Comparison of ENCODE assay signal across 23 cellular contexts in the genomic region with DNA sequence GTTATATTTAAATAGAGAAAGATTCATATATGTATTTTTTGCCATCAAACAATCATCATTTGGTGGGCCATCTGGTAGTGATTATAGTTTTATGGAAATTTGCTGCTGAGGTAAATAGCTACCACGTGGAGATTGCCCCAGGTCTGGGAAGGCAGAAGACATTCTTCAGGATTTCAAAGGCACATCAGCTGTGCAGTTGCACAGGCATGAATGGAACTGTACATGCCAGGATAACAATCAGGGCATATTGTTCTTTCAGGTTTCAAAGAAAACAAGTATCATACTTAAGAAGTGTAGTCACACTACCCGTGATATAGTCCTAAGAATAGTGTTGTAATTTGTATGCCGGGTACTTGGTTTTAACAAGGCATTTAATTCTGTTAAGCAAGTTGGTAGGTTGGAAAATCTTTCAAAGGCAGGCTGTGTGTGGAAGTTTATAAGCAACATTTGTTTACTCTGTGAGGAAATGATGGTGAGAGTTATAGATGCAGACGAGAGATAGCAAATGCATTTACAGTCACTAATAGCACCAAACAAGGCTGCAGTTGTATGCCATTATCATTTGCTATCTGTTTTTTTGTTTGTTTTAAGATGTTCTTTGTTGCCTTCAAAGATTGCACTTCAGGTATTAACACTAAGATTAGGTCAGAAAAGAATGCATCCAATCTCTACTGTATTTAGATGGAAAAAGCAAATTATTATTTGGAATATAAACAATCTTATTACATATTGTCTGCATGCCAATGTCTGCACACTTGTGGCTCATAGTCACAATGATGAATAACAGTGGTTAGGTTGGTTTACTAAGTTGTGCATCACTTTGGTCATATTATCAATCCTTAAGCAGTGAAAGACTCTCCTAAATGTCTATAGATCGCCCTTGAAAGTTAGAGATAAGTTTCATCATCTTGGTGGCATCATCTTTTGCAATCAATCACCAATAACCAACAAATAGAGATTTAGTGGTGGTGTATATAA. TPM values are rescaled to one million over a fixed set of nuclear protein-coding genes. Genes with fewer than 3 reads are reported as not detected.
A peak's percentile ranks its signal among the peaks of the same experiment; 100 is the strongest.
DNase-seq lines count a peak whose midpoint lies in the region; ATAC-seq and TF ChIP-seq lines count a peak whose summit lies in the region.
"Had no signal": no experiment of that assay in that cellular context is flagged by ENCODE, and none has a peak within 500 bp of the region (broad histone marks: within the 10 kb centered on the region; RNA-seq: fewer than 3 reads in every experiment).

No MANE protein-coding gene starts in this region.

- H3K27ac Mint-ChIP-seq in central memory CD8-positive, alpha-beta T cell (ENCODE audit: low read depth), result peak overlapping the region; percentile 1
- H3K27ac Mint-ChIP-seq: activated CD8-positive, alpha-beta T cell treated with anti-CD3 and anti-CD28 coated beads for 36 hours; activated naive CD8-positive, alpha-beta T cell; CD8-positive, alpha-beta T cell; stimulated activated naive B cell treated with anti-CD40 and anti-IgM and Interleukin-4, amounts not matched to agents 10 μg/mL and 1 μg/mL and 100 μg/mL, for 72 hours had no signal

- CTCF ChIA-PET in Panc1 (lab: Charles Lee), result no interaction called here

- no peak overlapping the region for H2AFZ ChIP-seq in mesenchymal stem cell (ENCODE audit: low read depth, low read length)

- H3K36me3 Mint-ChIP-seq in central memory CD8-positive, alpha-beta T cell (ENCODE audit: insufficient read depth), result peaks cover 1% of the 10 kb centered on the region
- H3K36me3 Mint-ChIP-seq: CD8-positive, alpha-beta T cell had no signal

- intact Hi-C loops in Panc1 (cut with micrococcal nuclease; ENCODE audit: unreplicated experiment) (loop anchor here (10.0 kb wide), 2 partner anchors 468 to 798 kb away; a partner anchor contains a TSS), prostate gland (cut with DNase I) (loop anchor here (5.0 to 10.0 kb wide), 2 partner anchors 476 to 708 kb away; no protein-coding TSS in a partner anchor), adrenal gland (cut with DNase I) (loop anchor here in 1 of 2 donors (10.0 kb wide), 1 partner anchor 48 kb away; no protein-coding TSS in a partner anchor)

- TF ChIP-seq POLR2A in prostate gland (IDR thresholded peaks at IDR 0.05), result no peak
- no peak for TF ChIP-seq POLR2A in adrenal gland (IDR thresholded peaks at IDR 0.05)

- H3K79me1 ChIP-seq in mesenchymal stem cell (replicated peaks; ENCODE audit: low read length, poor library complexity, severe bottlenecking), result no peaks in the 10 kb centered on the region

- no peaks in the 10 kb centered on the region; the same call in 1 of the 2 replicates for H3K4me1 ChIP-seq in Panc1 (ENCODE audit: control insufficient read depth, insufficient read depth, low read length)
- peaks cover 2% of the 10 kb centered on the region for H3K4me1 ChIP-seq in mesenchymal stem cell (ENCODE audit: control insufficient read depth, insufficient read depth, low read depth, low read length)
- no peaks in the 10 kb centered on the region for H3K4me1 ChIP-seq in prostate gland (replicated peaks)
- no peaks in the 10 kb centered on the region for H3K4me1 ChIP-seq in adrenal gland (replicated peaks in 1 of 2)
- H3K4me1 ChIP-seq: gastrocnemius medialis had no signal

- BruUV-seq in Panc1 (replicated peaks; lab: Mats Ljungman, UMichigan), result no TSS peak

- H3K23ac ChIP-seq in mesenchymal stem cell (ENCODE audit: low read length in 2 of 2), result no peak overlapping the region

- no peak overlapping the region for H2BK15ac ChIP-seq in mesenchymal stem cell (ENCODE audit: low read depth, poor library complexity, severe bottlenecking)

- H3K27ac ChIP-seq in Panc1 (ENCODE audit: low read length), result no peak overlapping the region
- H3K27ac ChIP-seq in mesenchymal stem cell (ENCODE audit: low read length, poor library complexity, severe bottlenecking), result no peak overlapping the region
- no peak overlapping the region for H3K27ac ChIP-seq in prostate gland
- H3K27ac ChIP-seq in adrenal gland, result no peak overlapping the region
- H3K27ac ChIP-seq: gastrocnemius medialis, tibial artery had no signal

- 38% methylated on average over 3 of the region's 5 CpGs for WGBS in mesenchymal stem cell
- 43% methylated on average over 5 of the region's 5 CpGs for WGBS in prostate gland
- 80 to 84% (median 82%) methylated on average over 5 of the region's 5 CpGs for WGBS in adrenal gland, 4 donors

- H3K18ac ChIP-seq in mesenchymal stem cell (ENCODE audit: low read depth in 1 of 2, low read length in 2 of 2), result no peak overlapping the region

- no peak overlapping the region for H4K8ac ChIP-seq in mesenchymal stem cell (ENCODE audit: low read length)

- no peaks in the 10 kb centered on the region for H3K9me3 Mint-ChIP-seq in central memory CD8-positive, alpha-beta T cell
- H3K9me3 Mint-ChIP-seq: activated CD8-positive, alpha-beta T cell treated with anti-CD3 and anti-CD28 coated beads for 36 hours; CD8-positive, alpha-beta T cell; neural crest cell; stimulated activated naive B cell treated with anti-CD40 and anti-IgM and Interleukin-4, amounts not matched to agents 10 μg/mL and 1 μg/mL and 100 μg/mL, for 72 hours had no signal

- no peak overlapping the region for H3K4ac ChIP-seq in mesenchymal stem cell (ENCODE audit: low read depth in 1 of 2, low read length in 2 of 2)

- H3K4me3 ChIP-seq in Panc1 (ENCODE audit: low read depth in 2 of 2, low read length in 2 of 2) (no peak overlapping the region), mesenchymal stem cell (ENCODE audit: insufficient read depth in 1 of 2, low read depth in 1 of 2, low read length in 2 of 2) (no peak overlapping the region), prostate gland (no peak overlapping the region), adrenal gland (no peak overlapping the region)
- H3K4me3 ChIP-seq: gastrocnemius medialis, tibial artery had no signal

- no peaks in the 10 kb centered on the region for H3K27me3 Mint-ChIP-seq in central memory CD8-positive, alpha-beta T cell
- H3K27me3 Mint-ChIP-seq: activated CD8-positive, alpha-beta T cell treated with anti-CD3 and anti-CD28 coated beads for 36 hours; activated naive CD8-positive, alpha-beta T cell; stimulated activated naive B cell treated with anti-CD40 and anti-IgM and Interleukin-4, amounts not matched to agents 10 μg/mL and 1 μg/mL and 100 μg/mL, for 72 hours had no signal

- no peak overlapping the region for H2AK5ac ChIP-seq in mesenchymal stem cell (ENCODE audit: low read length, severe bottlenecking)

- H3K9ac ChIP-seq in mesenchymal stem cell (ENCODE audit: low read length), result no peak overlapping the region

- DNase-seq in EH (ENCODE audit: low read depth) (peak; percentile 20), Panc1 (ENCODE audit: low read depth, low spot score) (no peak), mesenchymal stem cell (peak; percentile 80), prostate gland (ENCODE audit: low spot score) (no peak), adrenal gland (no peak)
- DNase-seq in central memory CD8-positive, alpha-beta T cell (ENCODE audit: low spot score in 2 of 2), result no peak
- DNase-seq in stimulated activated CD4-positive, alpha-beta T cell treated with anti-CD3 and anti-CD28 coated beads, Interleukin-1b, Interleukin-23, amount 100 ng/mL, for 48 hours, result no peak
- DNase-seq: ACHN; activated CD8-positive, alpha-beta T cell treated with anti-CD3 and anti-CD28 coated beads for 36 hours; activated T-cell treated with anti-CD3 and anti-CD28 coated beads, Interleukin-2, amount 50 U/mL, for 48 hours; CD8-positive, alpha-beta T cell; central memory CD4-positive, alpha-beta T cell; effector CD8-positive, alpha-beta T cell; gastrocnemius medialis; left colon; NCI-H187 treated with DMSO at 0.1 percent for 48 hours; NCI-H345; stimulated activated naive B cell treated with anti-CD40 and anti-IgM and Interleukin-4, amounts not matched to agents 10 μg/mL and 1 μg/mL and 100 μg/mL, for 72 hours; T-helper 1 cell; tibial artery had no signal

- POLR2A ChIA-PET in Panc1 (lab: Charles Lee), result no interaction called here

- H2BK5ac ChIP-seq in mesenchymal stem cell (ENCODE audit: low read depth, low read length, poor library complexity, severe bottlenecking), result no peak overlapping the region

- H3K27me3 ChIP-seq in Panc1 (ENCODE audit: control insufficient read depth, insufficient read depth, low read length), result no peaks in the 10 kb centered on the region
- H3K27me3 ChIP-seq in mesenchymal stem cell (ENCODE audit: control insufficient read depth in 1 of 2, insufficient read depth in 1 of 2, low read length in 2 of 2), result no peaks in the 10 kb centered on the region
- H3K27me3 ChIP-seq in prostate gland (replicated peaks; ENCODE audit: insufficient read depth), result no peaks in the 10 kb centered on the region
- H3K27me3 ChIP-seq in adrenal gland, result no peaks in the 10 kb centered on the region
- H3K27me3 ChIP-seq: gastrocnemius medialis, tibial artery had no signal

- H3K36me3 ChIP-seq in Panc1 (ENCODE audit: control insufficient read depth, insufficient read depth, low read length) (no peaks in the 10 kb centered on the region), mesenchymal stem cell (ENCODE audit: control insufficient read depth in 1 of 2, insufficient read depth in 2 of 2, low read depth in 1 of 2, low read length in 2 of 2) (no peaks in the 10 kb centered on the region), prostate gland (no peaks in the 10 kb centered on the region), adrenal gland (replicated peaks in 1 of 2) (no peaks in the 10 kb centered on the region)
- H3K36me3 ChIP-seq: gastrocnemius medialis, tibial artery had no signal

- H3K14ac ChIP-seq in mesenchymal stem cell (ENCODE audit: low read length in 2 of 2), result no peak overlapping the region

- in situ Hi-C loops in Panc1 (cut with HindIII; ENCODE audit: low pct_unique_long_range_greater_than_20kb, low sequenced_read_pairs), result no loop called here

- H3K4me2 ChIP-seq in mesenchymal stem cell (ENCODE audit: low read length, poor library complexity, severe bottlenecking), result no peak overlapping the region

- H3K9me3 ChIP-seq in Panc1 (ENCODE audit: control insufficient read depth, insufficient read depth, low read depth, low read length), result no peaks in the 10 kb centered on the region
- no peaks in the 10 kb centered on the region for H3K9me3 ChIP-seq in mesenchymal stem cell (ENCODE audit: control insufficient read depth, low read length)
- H3K9me3 ChIP-seq in prostate gland, result no peaks in the 10 kb centered on the region
- H3K9me3 ChIP-seq in adrenal gland (replicated peaks in 1 of 3), result no peaks in the 10 kb centered on the region
- H3K9me3 ChIP-seq: gastrocnemius medialis, tibial artery had no signal

- no peak overlapping the region for H4K91ac ChIP-seq in mesenchymal stem cell (ENCODE audit: low read length)

- peaks cover 6% of the 10 kb centered on the region for H3K4me1 Mint-ChIP-seq in central memory CD8-positive, alpha-beta T cell

- H2BK120ac ChIP-seq in mesenchymal stem cell (ENCODE audit: low read depth, low read length), result no peak overlapping the region

- TF ChIP-seq CTCF in Panc1 (IDR thresholded peaks at IDR 0.05), result no peak
- TF ChIP-seq CTCF in prostate gland (IDR thresholded peaks at IDR 0.05), result no peak
- TF ChIP-seq CTCF in adrenal gland (IDR thresholded peaks at IDR 0.05), result no peak

- H3K4me3 Mint-ChIP-seq in central memory CD8-positive, alpha-beta T cell, result no peak overlapping the region
- H3K4me3 Mint-ChIP-seq: activated CD8-positive, alpha-beta T cell treated with anti-CD3 and anti-CD28 coated beads for 36 hours; activated naive CD8-positive, alpha-beta T cell; CD8-positive, alpha-beta T cell; neural crest cell; stimulated activated naive B cell treated with anti-CD40 and anti-IgM and Interleukin-4, amounts not matched to agents 10 μg/mL and 1 μg/mL and 100 μg/mL, for 72 hours had no signal

- no peak overlapping the region for H2BK12ac ChIP-seq in mesenchymal stem cell (ENCODE audit: low read length in 2 of 2)

- ATAC-seq in Panc1, result peak; percentile 61
- ATAC-seq in central memory CD8-positive, alpha-beta T cell (replicated peaks; ENCODE audit: extremely low read depth, poor library complexity, severe bottlenecking), result no peak
- no peak for ATAC-seq in GM18519 (IDR thresholded peaks at IDR 0.05; ENCODE audit: low FRiP score, unreplicated experiment)
- ATAC-seq: activated CD8-positive, alpha-beta T cell treated with anti-CD3 and anti-CD28 coated beads for 36 hours; CD8-positive, alpha-beta T cell; left colon; stimulated activated naive B cell treated with anti-CD40 and anti-IgM and Interleukin-4, amounts not matched to agents 10 μg/mL and 1 μg/mL and 100 μg/mL, for 72 hours had no signal

RNA-seq across cellular contexts. Expression of a gene that starts 55.3 kb away (rescaled TPM):
- 1,388 TPM for total RNA-seq in Panc1 (2021; ENCODE audit: unreplicated experiment)
- 1,732 TPM for polyA plus RNA-seq in Panc1 (2012; ENCODE audit: insufficient read length)
- polyA plus RNA-seq in mesenchymal stem cell (2013, experiment 1 of 2), result 2,982 TPM
- 3,039 TPM for polyA plus RNA-seq in mesenchymal stem cell (2013, experiment 2 of 2)
- 1,000 to 10,000 TPM; 1,357 to 2,937 TPM for total RNA-seq in prostate gland
- 1,000 to 10,000 TPM; 1,251 to 2,306 (median 1,371) TPM for total RNA-seq in adrenal gland
- polyA plus RNA-seq in adrenal gland, result 1,000 to 10,000 TPM in 2 of 3 donors, 100 to 1,000 TPM in 1; 995 to 1,810 (median 1,703) TPM

Comparison
In these comparisons a context has a peak if more than half of its experiments do, and no peak if none do; other contexts are left out.
1. DNase-seq: peak in EH (single experiment) and mesenchymal stem cell (single experiment); none in Panc1 (single experiment), central memory CD8-positive, alpha-beta T cell (0 of 2), prostate gland (single experiment), adrenal gland (0 of 7) and stimulated activated CD4-positive, alpha-beta T cell treated with anti-CD3 and anti-CD28 coated beads, Interleukin-1b, Interleukin-23, amount 100 ng/mL, for 48 hours (single experiment).